8 cellular contexts compared by ENCODE assay signal in genomic region chrX:73855546-73855945, GRCh38.
A peak's percentile ranks its signal among the peaks of the same experiment; 100 is the strongest.
DNase-seq lines count a peak whose midpoint lies in the region; ATAC-seq, FAIRE-seq and TF ChIP-seq lines count a peak whose summit lies in the region.

No MANE protein-coding gene starts in this region.

- ATAC-seq in GM21529 (IDR thresholded peaks at IDR 0.05; ENCODE audit: unreplicated experiment), result no peak

- FAIRE-seq in urothelium cell line (lab: Jason Lieb, UNC), result no peak

- DNase-seq in GM04503 (ENCODE audit: low read depth) (peak; percentile 14), KG1 (lab: John Stamatoyannopoulos, UW) (peak; percentile 4), RWPE1 (ENCODE audit: low spot score) (peak; percentile 18), foreskin melanocyte (peak; percentile 19), pons (ENCODE audit: low spot score) (peak; percentile 69), urothelium cell line (ENCODE audit: low spot score) (peak; percentile 30)
- peak; percentile 51 for DNase-seq in activated T-helper 9 cell treated with anti-CD3 and anti-CD28 coated beads, Interleukin-2, amount 50 U/mL, for 16 hours (ENCODE audit: low read depth)

- CTCF ChIA-PET in RWPE1 (lab: Yijun Ruan, JAX), result interaction anchor here (0.7 to 1.0 kb wide), 2 partner anchors 160 to 279 kb away, joined by 3 to 5 read pairs; no protein-coding TSS in a partner anchor

- no peak overlapping the region for H3K27ac ChIP-seq in RWPE1

- POLR2A ChIA-PET in RWPE1 (lab: Yijun Ruan, JAX; ENCODE audit: low non-redundant PET), result no interaction called here

- TF ChIP-seq CTCF in RWPE1 (conservative IDR thresholded peaks at IDR 0.05; ENCODE audit: low read depth), result peak; percentile 47

Comparison
In these comparisons a context has a peak if more than half of its experiments do, and no peak if none do; other contexts are left out.
1. DNase-seq: peak in every context shown above with its lines; median percentile 69 in pons; 51 in activated T-helper 9 cell treated with anti-CD3 and anti-CD28 coated beads, Interleukin-2, amount 50 U/mL, for 16 hours; 30 in urothelium cell line; 19 in foreskin melanocyte; 18 in RWPE1; 14 in GM04503; 4 in KG1.